ENCODE assay signal across 27 cellular contexts in the genomic region with DNA sequence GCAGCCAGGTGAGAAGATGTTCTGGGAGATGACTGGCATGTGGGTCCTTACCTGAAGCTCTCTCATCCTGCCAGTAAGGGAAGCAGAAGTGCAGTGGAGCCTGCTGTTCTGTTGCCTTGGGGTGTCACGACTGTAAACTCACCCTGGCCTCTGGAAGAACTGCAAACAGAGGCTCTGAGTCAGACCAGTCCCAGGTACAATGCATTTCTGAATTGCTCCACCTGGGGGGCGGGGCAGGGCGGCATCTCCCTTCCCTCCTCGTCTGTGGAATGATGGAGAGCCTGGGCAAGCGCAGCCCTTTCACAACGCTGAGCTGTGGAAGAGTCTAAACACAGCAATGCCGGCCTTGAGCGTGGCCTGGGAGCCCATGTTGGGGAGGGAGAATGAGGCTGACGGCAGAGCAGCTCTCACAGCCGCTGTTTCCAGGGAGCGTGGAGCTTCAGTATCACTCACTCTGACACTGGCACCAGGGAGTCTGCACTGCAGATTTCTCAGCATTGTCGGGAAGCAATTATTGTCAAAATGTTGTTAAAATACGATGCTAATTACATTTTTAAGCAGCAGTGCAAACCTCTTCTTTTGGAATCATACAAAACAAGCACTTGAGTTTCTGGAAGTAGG.
A peak's percentile ranks its signal among the peaks of the same experiment; 100 is the strongest.
DNase-seq lines count a peak whose midpoint lies in the region; ATAC-seq and TF ChIP-seq lines count a peak whose summit lies in the region.
"Had no signal": no experiment of that assay in that cellular context is flagged by ENCODE, and none has a peak within 500 bp of the region (broad histone marks: within the 10 kb centered on the region; RNA-seq: fewer than 3 reads in every experiment).

No MANE protein-coding gene starts in this region.

- intact Hi-C loops in left cardiac atrium (cut with DNase I): no loop called here
- intact Hi-C loops in upper lobe of right lung (cut with DNase I): no loop called here

- H3K36me3 ChIP-seq in cardiac muscle cell (peaks cover 7% of the 10 kb centered on the region), upper lobe of right lung (no peaks in the 10 kb centered on the region)
- H3K36me3 ChIP-seq: adrenal gland, BE2C, brain microvascular endothelial cell, MG63, transverse colon had no signal

- H3K9me3 ChIP-seq in cardiac muscle cell (ENCODE audit: low read depth): no peaks in the 10 kb centered on the region
- no peaks in the 10 kb centered on the region for H3K9me3 ChIP-seq in upper lobe of right lung
- H3K9me3 ChIP-seq: adrenal gland, BE2C, left ventricle myocardium inferior, MG63, transverse colon had no signal

- DNase-seq in cardiac muscle cell (ENCODE audit: low read depth in 1 of 2, low spot score in 1 of 2): no peak
- DNase-seq in left cardiac atrium: no peak
- peak; percentile 35 for DNase-seq in SK-N-DZ (ENCODE audit: low spot score)
- DNase-seq in medulla oblongata (ENCODE audit: extremely low spot score): peak; percentile 24
- peak; percentile 36 for DNase-seq in upper lobe of right lung
- DNase-seq in NCI-H2196 (lab: John Stamatoyannopoulos, UW; ENCODE audit: unreplicated experiment): no peak
- DNase-seq in activated effector memory CD4-positive, alpha-beta T cell treated with Interleukin-2 at 50 U/mL for 16 hours: no peak
- DNase-seq: activated CD4-positive, alpha-beta memory T cell treated with anti-CD3 and anti-CD28 coated beads for 36 hours; activated CD4-positive, CD25-positive, alpha-beta regulatory T cell treated with anti-CD3 and anti-CD28 coated beads, Interleukin-2, amount 50 U/mL, for 72 hours; activated CD8-positive, alpha-beta memory T cell treated with anti-CD3 and anti-CD28 coated beads, Interleukin-2, amount 50 U/mL, for 4 hours; activated naive CD4-positive, alpha-beta T cell treated with anti-CD3 and anti-CD28 coated beads, Interleukin-2, amount 10 ng/mL, durations not matched to agents 7 days and 5 days; adrenal gland; BE2C; brain microvascular endothelial cell; CD8-positive, alpha-beta T cell; glutamatergic neuron; left ventricle myocardium inferior; MG63; NCI-H446; RPMI8226; transverse colon had no signal

- ATAC-seq in left cardiac atrium (no peak), upper lobe of right lung (no peak), HG02763 (IDR thresholded peaks at IDR 0.05; ENCODE audit: unreplicated experiment) (no peak)
- ATAC-seq: CD8-positive, alpha-beta T cell; GM12878; natural killer cell treated with Interleukin-12 subunit alpha and Interleukin-12 subunit beta and Interleukin-15 and Interleukin-18, amount 100 ng/mL, for 72 hours; SK-N-SH treated with all-trans-retinoic acid at 6 μM for 48 hours; stimulated activated memory B cell treated with anti-CD40 and anti-IgM and Interleukin-4, amounts not matched to agents 10 μg/mL and 1 μg/mL and 100 μg/mL, for 72 hours had no signal

- H3K27ac ChIP-seq in cardiac muscle cell (peak overlapping the region; percentile 50), upper lobe of right lung (no peak overlapping the region)
- H3K27ac ChIP-seq: adrenal gland, brain microvascular endothelial cell, KMS-11 had no signal

- TF ChIP-seq CTCF in cardiac muscle cell (IDR thresholded peaks at IDR 0.05; ENCODE audit: low read depth, low read length): no peak
- no peak for TF ChIP-seq CTCF in upper lobe of right lung (IDR thresholded peaks at IDR 0.05)

- H3K27me3 ChIP-seq in cardiac muscle cell (no peaks in the 10 kb centered on the region), upper lobe of right lung (no peaks in the 10 kb centered on the region)
- H3K27me3 ChIP-seq: adrenal gland, brain microvascular endothelial cell, MG63, transverse colon had no signal

- H3K4me3 ChIP-seq in cardiac muscle cell: no peak overlapping the region
- H3K4me3 ChIP-seq in upper lobe of right lung: no peak overlapping the region
- H3K4me3 ChIP-seq: adrenal gland, GM12878, left ventricle myocardium inferior, MG63, transverse colon had no signal

- peaks cover 12% of the 10 kb centered on the region for H3K4me1 ChIP-seq in cardiac muscle cell (ENCODE audit: low read depth)
- no peaks in the 10 kb centered on the region for H3K4me1 ChIP-seq in upper lobe of right lung
- H3K4me1 ChIP-seq: adrenal gland, BE2C, transverse colon had no signal

Comparison
In these comparisons a context has a peak if more than half of its experiments do, and no peak if none do; other contexts are left out.
1. DNase-seq: peak in SK-N-DZ (single experiment), medulla oblongata (single experiment) and upper lobe of right lung (single experiment); none in cardiac muscle cell (0 of 2), left cardiac atrium (single experiment), NCI-H2196 (single experiment) and activated effector memory CD4-positive, alpha-beta T cell treated with Interleukin-2 at 50 U/mL for 16 hours (single experiment).